In genomic region chr7:38178004-38178694, GRCh38 we compare ENCODE assay signal across 8 cellular contexts. TPM values are rescaled to one million over a fixed set of nuclear protein-coding genes. Genes with fewer than 3 reads are reported as not detected.
DNase-seq lines count a peak whose midpoint lies in the region; ATAC-seq and TF ChIP-seq lines count a peak whose summit lies in the region.

Gene STARD3NL, plus strand, starts transcription at chr7:38178245. Its CDS starts 29,260 bp downstream, at chr7:38207505.

- no peak for TF ChIP-seq CTCF in BJ (IDR thresholded peaks at IDR 0.05; ENCODE audit: insufficient read depth, low read depth, low read length)
- TF ChIP-seq CTCF in colonic mucosa (IDR thresholded peaks at IDR 0.05) = no peak

- no peaks in the 10 kb centered on the region for H3K4me1 ChIP-seq in colonic mucosa

- H3K27ac ChIP-seq in colonic mucosa = peak within 1 kb of the TSS; percentile 78

- intact Hi-C loops in colonic mucosa (cut with DNase I) = no loop called here

- no peaks in the 10 kb centered on the region for H3K9me3 ChIP-seq in colonic mucosa

- CTCF ChIA-PET in BJ (lab: Yijun Ruan, JAX) = interaction anchor here (0.7 to 1.1 kb wide), 2 partner anchors 9 to 190 kb away, joined by 3 to 6 read pairs; no protein-coding TSS in a partner anchor

- peak; percentile 99 for DNase-seq in BJ (ENCODE audit: low read depth)
- DNase-seq in GM19240 (ENCODE audit: insufficient read length, low spot score) = peak; percentile 69
- peak; percentile 99 for DNase-seq in NCI-H526 (lab: John Stamatoyannopoulos, UW)
- peak; percentile 92 for DNase-seq in activated CD4-positive, alpha-beta T cell treated with anti-CD3 and anti-CD28 coated beads for 48 hours
- peak; percentile 99 for DNase-seq in colonic mucosa
- peak; percentile 100 for DNase-seq in kidney tubule cell (ENCODE audit: low spot score)
- DNase-seq in stimulated activated CD4-positive, alpha-beta T cell treated with anti-CD3 and anti-CD28 coated beads, Interleukin-1b, Interleukin-23, amount 100 ng/mL, for 24 hours (ENCODE audit: low read depth in 4 of 4, low spot score in 1 of 4) = peak; percentile 72 to 86 (median 82)

- no peaks in the 10 kb centered on the region for H3K36me3 ChIP-seq in BJ (ENCODE audit: control insufficient read depth, insufficient read depth, low read length)
- H3K36me3 ChIP-seq in colonic mucosa = no peaks in the 10 kb centered on the region

- H3K4me3 ChIP-seq in BJ (ENCODE audit: low read depth, low read length) = peak within 1 kb of the TSS; percentile 86
- H3K4me3 ChIP-seq in colonic mucosa = peak within 1 kb of the TSS; percentile 64

- H3K9ac ChIP-seq in colonic mucosa (ENCODE audit: low read depth in 2 of 2, low read length in 2 of 2) = peak within 1 kb of the TSS; percentile 88 to 90

- POLR2A ChIA-PET in BJ (lab: Charles Lee) = no interaction called here

- no peaks in the 10 kb centered on the region for H3K27me3 ChIP-seq in BJ (ENCODE audit: control insufficient read depth, insufficient read depth, low read length)
- H3K27me3 ChIP-seq in colonic mucosa = no peaks in the 10 kb centered on the region

- ATAC-seq in HG03460 (IDR thresholded peaks at IDR 0.05; ENCODE audit: unreplicated experiment) = peak; percentile 99

RNA-seq across cellular contexts. Expression of gene STARD3NL, which starts in this region (rescaled TPM):
- 25.8 and 51.7 TPM in 2 replicates for polyA plus RNA-seq in BJ (2011; rRNA removed)
- 10.9 and 14.1 TPM in 2 replicates for polyA minus RNA-seq in BJ (2011; rRNA and poly(A)+ RNA removed)
- total RNA-seq in colonic mucosa = 10 to 100 TPM; 25.4 to 25.5 TPM

Comparison
In these comparisons a context has a peak if more than half of its experiments do, and no peak if none do; other contexts are left out.
1. Peak in every context shown above with its lines: DNase-seq, ATAC-seq, H3K4me3 ChIP-seq and H3K27ac ChIP-seq.